9 cellular contexts compared by ENCODE assay signal in genomic region chrX:12949205-12949926, GRCh38. TPM values are rescaled to one million over a fixed set of nuclear protein-coding genes. Genes with fewer than 3 reads are reported as not detected.
DNase-seq lines count a peak whose midpoint lies in the region; ATAC-seq lines count a peak whose summit lies in the region.
"Had no signal": no experiment of that assay in that cellular context is flagged by ENCODE, and none has a peak within 500 bp of the region (broad histone marks: within the 10 kb centered on the region; RNA-seq: fewer than 3 reads in every experiment).

No MANE protein-coding gene starts in this region.

- H3K27me3 Mint-ChIP-seq in T-cell: peaks cover 0 to 10% of the 10 kb centered on the region in 2 donors
- peaks cover 0 to 12% of the 10 kb centered on the region in 2 donors for H3K27me3 Mint-ChIP-seq in stimulated activated naive B cell treated with anti-CD40 and anti-IgM and Interleukin-4, amounts not matched to agents 10 μg/mL and 1 μg/mL and 100 μg/mL, for 72 hours

- H3K36me3 Mint-ChIP-seq in T-cell: no peaks in the 10 kb centered on the region
- no peaks in the 10 kb centered on the region for H3K36me3 Mint-ChIP-seq in stimulated activated naive B cell treated with anti-CD40 and anti-IgM and Interleukin-4, amounts not matched to agents 10 μg/mL and 1 μg/mL and 100 μg/mL, for 72 hours

- no peaks in the 10 kb centered on the region for H3K9me3 Mint-ChIP-seq in T-cell
- peaks cover 0 to 2% of the 10 kb centered on the region in 2 donors for H3K9me3 Mint-ChIP-seq in stimulated activated naive B cell treated with anti-CD40 and anti-IgM and Interleukin-4, amounts not matched to agents 10 μg/mL and 1 μg/mL and 100 μg/mL, for 72 hours

- POLR2A ChIA-PET in T-cell (lab: Charles Lee): interaction anchor here (0.5 to 2.2 kb wide), 10 partner anchors 19 to 162 kb away, joined by 3 to 9 read pairs (median 4); partner anchors contain the start of gene TMSB4X (in 1 of the 2)

- peak overlapping the region; percentile 96 to 97 for H3K27ac Mint-ChIP-seq in T-cell
- peak overlapping the region; percentile 79 for H3K27ac Mint-ChIP-seq in stimulated activated naive B cell treated with anti-CD40 and anti-IgM and Interleukin-4, amounts not matched to agents 10 μg/mL and 1 μg/mL and 100 μg/mL, for 72 hours

- DNase-seq in T-cell (no peak), fibroblast of peridontal ligament (ENCODE audit: extremely low read depth) (peak; percentile 87), foreskin melanocyte (no peak), KBM-7 (no peak)
- DNase-seq in stimulated activated naive B cell treated with anti-CD40 and anti-IgM and Interleukin-4, amounts not matched to agents 10 μg/mL and 1 μg/mL and 100 μg/mL, for 72 hours: no peak
- DNase-seq: NCI-H526 treated with DMSO at 0.1 percent for 48 hours had no signal

- peak overlapping the region; percentile 82 to 91 (median 86) for H3K4me3 Mint-ChIP-seq in T-cell
- H3K4me3 Mint-ChIP-seq in stimulated activated naive B cell treated with anti-CD40 and anti-IgM and Interleukin-4, amounts not matched to agents 10 μg/mL and 1 μg/mL and 100 μg/mL, for 72 hours: peak overlapping the region; percentile 67 to 70

- in situ Hi-C loops in KBM-7 (cut with MboI; ENCODE audit: low pct_unique_long_range_greater_than_20kb, low sequenced_read_pairs): no loop called here

- peaks cover 75 to 78% (median 75%) of the 10 kb centered on the region in 3 donors for H3K4me1 Mint-ChIP-seq in T-cell
- H3K4me1 Mint-ChIP-seq in stimulated activated naive B cell treated with anti-CD40 and anti-IgM and Interleukin-4, amounts not matched to agents 10 μg/mL and 1 μg/mL and 100 μg/mL, for 72 hours: peaks cover 50 to 72% of the 10 kb centered on the region in 2 donors

- CTCF ChIA-PET in T-cell (lab: Charles Lee): interaction anchor here (0.5 to 4.0 kb wide), 17 partner anchors 18 to 539 kb away, joined by 3 to 42 read pairs (median 5); no protein-coding TSS in a partner anchor

- ATAC-seq in GM21825 (IDR thresholded peaks at IDR 0.05; ENCODE audit: unreplicated experiment): peak; percentile 1
- ATAC-seq in T-cell (replicated peaks in 1 of 4): no peak
- ATAC-seq in stimulated activated naive B cell treated with anti-CD40 and anti-IgM and Interleukin-4, amounts not matched to agents 10 μg/mL and 1 μg/mL and 100 μg/mL, for 72 hours (replicated peaks): peak; percentile 12 to 22
- ATAC-seq in GM18868 (IDR thresholded peaks at IDR 0.05; ENCODE audit: unreplicated experiment): no peak

RNA-seq across cellular contexts. Expression of gene TMSB4X, which starts 25.5 kb away (rescaled TPM):
- total RNA-seq in T-cell: 1,000 to 10,000 TPM; 5,030 to 6,201 (median 5,880) TPM

RNA-seq across cellular contexts. Expression of gene TLR8, which starts 42.9 kb away (rescaled TPM):
- total RNA-seq in T-cell: not detected
- total RNA-seq: bronchial epithelial cell had no signal

Comparison
In these comparisons a context has a peak if more than half of its experiments do, and no peak if none do; other contexts are left out.
1. ATAC-seq: peak in GM21825 (single experiment) and stimulated activated naive B cell treated with anti-CD40 and anti-IgM and Interleukin-4, amounts not matched to agents 10 μg/mL and 1 μg/mL and 100 μg/mL, for 72 hours (2 of 2); none in T-cell (0 of 4) and GM18868 (single experiment).